ENCODE assay signal across 10 cellular contexts in the genomic region with DNA sequence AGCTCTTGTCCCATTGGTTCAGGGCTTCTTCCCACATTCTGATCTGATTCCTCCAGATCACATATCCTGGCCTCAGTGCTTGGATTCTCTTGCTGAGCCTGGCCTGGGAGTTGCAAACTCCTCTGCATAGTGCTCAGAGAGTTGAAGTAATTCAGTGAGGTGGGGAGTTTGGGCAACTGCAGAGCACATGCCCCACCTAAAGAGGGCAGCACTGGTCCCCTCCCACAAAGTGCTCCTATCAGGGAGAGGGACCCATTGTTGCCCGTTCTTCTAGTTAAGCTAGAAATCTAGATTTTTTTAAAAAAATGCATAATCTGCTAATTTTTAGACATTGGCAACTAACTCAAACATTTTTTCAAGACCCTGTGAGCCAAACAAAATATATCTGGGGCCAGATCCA. TPM values are rescaled to one million over a fixed set of nuclear protein-coding genes. Genes with fewer than 3 reads are reported as not detected.
A peak's percentile ranks its signal among the peaks of the same experiment; 100 is the strongest.
DNase-seq lines count a peak whose midpoint lies in the region; ATAC-seq and TF ChIP-seq lines count a peak whose summit lies in the region.
"Had no signal": no experiment of that assay in that cellular context is flagged by ENCODE, and none has a peak within 500 bp of the region (broad histone marks: within the 10 kb centered on the region; RNA-seq: fewer than 3 reads in every experiment).

No MANE protein-coding gene starts in this region.

- H3K9ac ChIP-seq in GM23248 (no peak overlapping the region), liver (ENCODE audit: low read depth in 1 of 2, low read length in 2 of 2) (no peak overlapping the region)

- H3K79me2 ChIP-seq in GM23248 (ENCODE audit: insufficient read depth) = no peaks in the 10 kb centered on the region

- CTCF ChIA-PET in CD4-positive, alpha-beta T cell (lab: Charles Lee) = no interaction called here
- CTCF ChIA-PET in activated CD4-positive, alpha-beta memory T cell treated with anti-CD3 and anti-CD28 coated beads for 36 hours (lab: Charles Lee) = interaction anchor here (1.0 to 1.8 kb wide), 3 partner anchors 12 to 312 kb away, joined by 3 to 6 read pairs (median 3); no protein-coding TSS in a partner anchor

- H3K4me3 Mint-ChIP-seq in CD4-positive, alpha-beta T cell = no peak overlapping the region
- no peak overlapping the region for H3K4me3 Mint-ChIP-seq in activated CD4-positive, alpha-beta memory T cell treated with anti-CD3 and anti-CD28 coated beads for 36 hours

- peak; percentile 10 for TF ChIP-seq CTCF in CD4-positive, alpha-beta T cell (IDR thresholded peaks at IDR 0.05)
- peak; percentile 60 for TF ChIP-seq CTCF in liver (IDR thresholded peaks at IDR 0.05; ENCODE audit: low read depth, low read length, missing input control)

- no peaks in the 10 kb centered on the region for H3F3A ChIP-seq in GM23248 (ENCODE audit: insufficient read depth)

- no peaks in the 10 kb centered on the region for H3K27me3 ChIP-seq in CD4-positive, alpha-beta T cell (ENCODE audit: control insufficient read depth, insufficient read depth, low read length)
- H3K27me3 ChIP-seq in GM23248 (replicated peaks; ENCODE audit: insufficient read depth) (peaks cover 30% of the 10 kb centered on the region), liver (ENCODE audit: control insufficient read depth in 4 of 4, insufficient read depth in 4 of 4, low read length in 3 of 4) (no peaks in the 10 kb centered on the region)

- no peaks in the 10 kb centered on the region for H3K36me3 ChIP-seq in GM23248 (ENCODE audit: low read depth)
- H3K36me3 ChIP-seq in liver (ENCODE audit: control insufficient read depth in 4 of 4, insufficient read depth in 3 of 4, low read depth in 1 of 4, low read length in 3 of 4) = no peaks in the 10 kb centered on the region

- no peaks in the 10 kb centered on the region for H3K9me2 ChIP-seq in GM23248 (ENCODE audit: insufficient read depth)

- H3K4me1 ChIP-seq in GM23248 (ENCODE audit: insufficient read depth) = no peaks in the 10 kb centered on the region
- H3K4me1 ChIP-seq in liver (ENCODE audit: control insufficient read depth in 4 of 4, insufficient read depth in 4 of 4, low read length in 3 of 4) = peaks cover 1 to 15% (median 12%) of the 10 kb centered on the region in 4 donors

- in situ Hi-C loops in GM23248 (cut with MboI) = no loop called here
- in situ Hi-C loops in G401 (cut with HindIII; ENCODE audit: low sequenced_read_pairs) = no loop called here

- H3K4me2 ChIP-seq in GM23248 (ENCODE audit: unreplicated experiment) = no peak overlapping the region

- TF ChIP-seq RAD21 in liver (IDR thresholded peaks at IDR 0.05) = peak; percentile 71 to 82

- POLR2A ChIA-PET in CD4-positive, alpha-beta T cell (lab: Charles Lee) = no interaction called here
- POLR2A ChIA-PET in activated CD4-positive, alpha-beta memory T cell treated with anti-CD3 and anti-CD28 coated beads for 36 hours (lab: Charles Lee) = no interaction called here

- H3K36me3 Mint-ChIP-seq in CD4-positive, alpha-beta T cell (ENCODE audit: low read depth) = no peaks in the 10 kb centered on the region
- H3K36me3 Mint-ChIP-seq in activated CD4-positive, alpha-beta memory T cell treated with anti-CD3 and anti-CD28 coated beads for 36 hours = peaks cover 1% of the 10 kb centered on the region

- no peak for ATAC-seq in CD4-positive, alpha-beta T cell (ENCODE audit: poor library complexity)
- no peak for ATAC-seq in GM18873 (IDR thresholded peaks at IDR 0.05; ENCODE audit: low FRiP score, unreplicated experiment)

- H2AFZ ChIP-seq in GM23248 = no peak overlapping the region

- no peak overlapping the region for H3K4me3 ChIP-seq in GM23248
- H3K4me3 ChIP-seq in liver (ENCODE audit: low read depth in 1 of 3, low read length in 3 of 3) = no peak overlapping the region
- H3K4me3 ChIP-seq: SK-N-MC had no signal

- intact Hi-C loops in CD4-positive, alpha-beta T cell (cut with DNase I, micrococcal nuclease) = no loop called here
- intact Hi-C loops in activated CD4-positive, alpha-beta memory T cell treated with anti-CD3 and anti-CD28 coated beads for 36 hours (cut with micrococcal nuclease) = loop anchor here (2.0 to 10.0 kb wide), 3 partner anchors 105 to 1085 kb away; no protein-coding TSS in a partner anchor
- intact Hi-C loops in posterior vena cava (cut with DNase I) = no loop called here

- no peak for DNase-seq in CD4-positive, alpha-beta T cell
- DNase-seq in GM23248 = peak; percentile 9
- peak; percentile 42 for DNase-seq in activated CD4-positive, alpha-beta memory T cell treated with anti-CD3 and anti-CD28 coated beads for 36 hours
- no peak for DNase-seq in G401 (ENCODE audit: low spot score)
- no peak for DNase-seq in posterior vena cava (ENCODE audit: low spot score)
- DNase-seq in activated CD8-positive, alpha-beta memory T cell treated with anti-CD3 and anti-CD28 coated beads, Interleukin-2, amount 50 U/mL, for 4 hours = no peak
- DNase-seq: mesenchymal stem cell had no signal

- H3K27ac Mint-ChIP-seq in CD4-positive, alpha-beta T cell = no peak overlapping the region
- H3K27ac Mint-ChIP-seq in activated CD4-positive, alpha-beta memory T cell treated with anti-CD3 and anti-CD28 coated beads for 36 hours = no peak overlapping the region

- no peaks in the 10 kb centered on the region for H3K9me3 ChIP-seq in CD4-positive, alpha-beta T cell (ENCODE audit: control insufficient read depth, low read length)
- H3K9me3 ChIP-seq in GM23248 (ENCODE audit: low read depth) (no peaks in the 10 kb centered on the region), liver (ENCODE audit: control insufficient read depth in 4 of 4, low read length in 3 of 4) (no peaks in the 10 kb centered on the region)

- no peak overlapping the region for H3K27ac ChIP-seq in CD4-positive, alpha-beta T cell (ENCODE audit: low read depth, low read length)
- no peak overlapping the region for H3K27ac ChIP-seq in GM23248
- no peak overlapping the region for H3K27ac ChIP-seq in liver (ENCODE audit: low read depth in 1 of 2, low read length in 2 of 2)
- H3K27ac ChIP-seq: SK-N-MC had no signal

- no peaks in the 10 kb centered on the region for H3K9me3 Mint-ChIP-seq in CD4-positive, alpha-beta T cell
- no peaks in the 10 kb centered on the region for H3K9me3 Mint-ChIP-seq in activated CD4-positive, alpha-beta memory T cell treated with anti-CD3 and anti-CD28 coated beads for 36 hours

- 55 to 65% methylated on average over 1 of the region's 1 CpG for WGBS in GM23248 (ENCODE audit: low coverage in 1 of 2, low lambda C conversion rate in 2 of 2, missing lambda C conversion rate in 2 of 2), 2 experiments
- WGBS in liver = 89% methylated on average over 1 of the region's 1 CpG

- peaks cover 13% of the 10 kb centered on the region for H3K4me1 Mint-ChIP-seq in CD4-positive, alpha-beta T cell (ENCODE audit: low read depth)
- H3K4me1 Mint-ChIP-seq in activated CD4-positive, alpha-beta memory T cell treated with anti-CD3 and anti-CD28 coated beads for 36 hours (ENCODE audit: low read depth) = peaks cover 16% of the 10 kb centered on the region

- no peaks in the 10 kb centered on the region for H3K27me3 Mint-ChIP-seq in CD4-positive, alpha-beta T cell
- H3K27me3 Mint-ChIP-seq in activated CD4-positive, alpha-beta memory T cell treated with anti-CD3 and anti-CD28 coated beads for 36 hours = peaks cover 5% of the 10 kb centered on the region

- no peaks in the 10 kb centered on the region for H4K20me1 ChIP-seq in GM23248 (ENCODE audit: insufficient read depth)

TF ChIP-seq in liver, 16 proteins besides CTCF, POLR2A, EP300 and RAD21 (continues in another document):
- no peak for TF ChIP-seq EGR1 (IDR thresholded peaks at IDR 0.05; ENCODE audit: low read depth in 2 of 2)
- TF ChIP-seq, protein P1, sequence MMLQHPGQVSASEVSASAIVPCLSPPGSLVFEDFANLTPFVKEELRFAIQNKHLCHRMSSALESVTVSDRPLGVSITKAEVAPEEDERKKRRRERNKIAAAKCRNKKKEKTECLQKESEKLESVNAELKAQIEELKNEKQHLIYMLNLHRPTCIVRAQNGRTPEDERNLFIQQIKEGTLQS (IDR thresholded peaks at IDR 0.05) = no peak
- no peak for TF ChIP-seq FOXA2 (IDR thresholded peaks at IDR 0.05)
- TF ChIP-seq HNF4G (IDR thresholded peaks at IDR 0.05) = no peak
- TF ChIP-seq FOXA1 (IDR thresholded peaks at IDR 0.05) = no peak
- no peak for TF ChIP-seq HNF4A (conservative IDR thresholded peaks at IDR 0.05)
- TF ChIP-seq GABPA (IDR thresholded peaks at IDR 0.05 in 1 of 2, conservative IDR thresholded peaks at IDR 0.05 in 1 of 2) = no peak
- no peak for TF ChIP-seq RXRA (IDR thresholded peaks at IDR 0.05)
- TF ChIP-seq, protein P2, sequence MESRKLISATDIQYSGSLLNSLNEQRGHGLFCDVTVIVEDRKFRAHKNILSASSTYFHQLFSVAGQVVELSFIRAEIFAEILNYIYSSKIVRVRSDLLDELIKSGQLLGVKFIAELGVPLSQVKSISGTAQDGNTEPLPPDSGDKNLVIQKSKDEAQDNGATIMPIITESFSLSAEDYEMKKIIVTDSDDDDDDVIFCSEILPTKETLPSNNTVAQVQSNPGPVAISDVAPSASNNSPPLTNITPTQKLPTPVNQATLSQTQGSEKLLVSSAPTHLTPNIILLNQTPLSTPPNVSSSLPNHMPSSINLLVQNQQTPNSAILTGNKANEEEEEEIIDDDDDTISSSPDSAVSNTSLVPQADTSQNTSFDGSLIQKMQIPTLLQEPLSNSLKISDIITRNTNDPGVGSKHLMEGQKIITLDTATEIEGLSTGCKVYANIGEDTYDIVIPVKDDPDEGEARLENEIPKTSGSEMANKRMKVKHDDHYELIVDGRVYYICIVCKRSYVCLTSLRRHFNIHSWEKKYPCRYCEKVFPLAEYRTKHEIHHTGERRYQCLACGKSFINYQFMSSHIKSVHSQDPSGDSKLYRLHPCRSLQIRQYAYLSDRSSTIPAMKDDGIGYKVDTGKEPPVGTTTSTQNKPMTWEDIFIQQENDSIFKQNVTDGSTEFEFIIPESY (IDR thresholded peaks at IDR 0.05) = no peak

RNA-seq across cellular contexts. Expression of a gene that starts 45.1 kb away (rescaled TPM):
- 1 to 10 TPM; 2.1 to 3.5 TPM for total RNA-seq in CD4-positive, alpha-beta T cell
- 1.5 TPM in 1 of 2 replicates, not detected in the other for total RNA-seq in GM23248 (2014; rRNA removed; shearing (Covaris generic))
- 1.4 and 2.3 TPM in 2 replicates for polyA plus RNA-seq in GM23248 (2016; fragmentation: Nextera tagmentation; extraction: Ambion mirVana)
- total RNA-seq in activated CD4-positive, alpha-beta memory T cell treated with anti-CD3 and anti-CD28 coated beads for 36 hours = under 1 TPM; 0.53 to 0.69 TPM
- total RNA-seq in liver = 10 to 100 TPM; 10.2 to 25.4 TPM
- 10 to 100 TPM in 1 of 2 donors, 1 to 10 TPM in 1; 8.3 to 25.4 TPM for polyA plus RNA-seq in liver
- not detected in 2 replicates for total RNA-seq in G401 (2014; rRNA removed; shearing (Covaris generic))
- 10 to 100 TPM in 1 of 2 donors, 1 to 10 TPM in 1; 8.4 to 11.6 TPM for total RNA-seq in posterior vena cava

Comparison
In these comparisons a context has a peak if more than half of its experiments do, and no peak if none do; other contexts are left out.
1. DNase-seq: peak in GM23248 (single experiment) and activated CD4-positive, alpha-beta memory T cell treated with anti-CD3 and anti-CD28 coated beads for 36 hours (single experiment); none in CD4-positive, alpha-beta T cell (0 of 10), G401 (single experiment), posterior vena cava (single experiment) and activated CD8-positive, alpha-beta memory T cell treated with anti-CD3 and anti-CD28 coated beads, Interleukin-2, amount 50 U/mL, for 4 hours (single experiment).